ENCODE assay signal across 19 cellular contexts in the genomic region with DNA sequence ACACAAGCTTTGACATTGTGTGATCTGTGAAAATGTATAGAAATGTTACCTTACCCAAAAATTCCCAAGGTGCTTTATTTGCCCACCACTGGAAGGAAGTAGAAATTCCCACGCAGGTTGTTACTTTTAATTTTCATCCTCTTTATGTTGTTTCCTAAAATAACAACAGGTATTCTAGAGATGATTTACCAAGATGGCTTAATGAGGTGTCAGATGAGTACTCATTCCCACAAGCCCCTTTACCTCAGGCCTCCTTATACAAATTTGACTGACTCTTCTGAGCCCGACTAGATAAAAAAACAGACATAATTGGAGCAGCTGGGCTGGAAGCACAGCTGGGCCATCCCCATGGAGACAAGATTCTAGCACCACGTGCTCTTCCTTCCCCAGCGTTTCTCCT.
DNase-seq lines count a peak whose midpoint lies in the region; ATAC-seq, FAIRE-seq and TF ChIP-seq lines count a peak whose summit lies in the region.
"Had no signal": no experiment of that assay in that cellular context is flagged by ENCODE, and none has a peak within 500 bp of the region (broad histone marks: within the 10 kb centered on the region; RNA-seq: fewer than 3 reads in every experiment).

No MANE protein-coding gene starts in this region.

- H3K9me3 ChIP-seq in GM12878 (replicated peaks; ENCODE audit: control insufficient read depth, insufficient read depth, low read length) = peaks cover 3% of the 10 kb centered on the region; the same call in 2 of the 3 replicates

- no peak overlapping the region for H3K4me3 Mint-ChIP-seq in activated CD8-positive, alpha-beta memory T cell treated with anti-CD3 and anti-CD28 coated beads, Interleukin-2, amount 10 ng/mL, durations not matched to agents 7 days and 5 days
- H3K4me3 Mint-ChIP-seq: B cell; CD8-positive, alpha-beta T cell; HFFc6 had no signal

- H3K9me3 Mint-ChIP-seq in activated CD8-positive, alpha-beta memory T cell treated with anti-CD3 and anti-CD28 coated beads, Interleukin-2, amount 10 ng/mL, durations not matched to agents 7 days and 5 days (ENCODE audit: low read depth) = peaks cover 6% of the 10 kb centered on the region
- H3K9me3 Mint-ChIP-seq: CD8-positive, alpha-beta T cell; HFFc6 had no signal

- RAD21 ChIA-PET in GM12878 (lab: Charles Lee; ENCODE audit: unreplicated experiment) = interaction anchor here (1.5 to 2.2 kb wide), 3 partner anchors 20 to 50 kb away, joined by 3 to 9 read pairs (median 6); no protein-coding TSS in a partner anchor

- TF ChIP-seq CTCF in GM12878 (IDR thresholded peaks at IDR 0.05 in 2 of 3, conservative IDR thresholded peaks at IDR 0.05 in 1 of 3; ENCODE audit: control insufficient read depth in 2 of 3, extremely low read depth in 1 of 3, insufficient read depth in 1 of 3, low read depth in 3 of 3, low read length in 3 of 3) = no peak

- DNase-seq in GM12878 (ENCODE audit: low read depth, low spot score) (peak; percentile 36), ecto neural progenitor cell (ENCODE audit: low spot score) (no peak)
- DNase-seq in activated CD8-positive, alpha-beta memory T cell treated with anti-CD3 and anti-CD28 coated beads, Interleukin-2, amount 10 ng/mL, durations not matched to agents 7 days and 5 days = no peak
- DNase-seq: Calu3, DMS79 treated with DMSO at 0.1 percent for 48 hours, GF-D8, GOT3, H7, HFFc6 had no signal

- H3K27me3 ChIP-seq in GM12878 (replicated peaks in 1 of 2; ENCODE audit: control insufficient read depth in 2 of 2, insufficient read depth in 2 of 2, low read length in 1 of 2) = no peaks in the 10 kb centered on the region
- H3K27me3 ChIP-seq: BLaER1 treated with 17β-estradiol and CSF1 and Interleukin-3, amounts not matched to agents 10 nM and 100 nM had no signal

- no peak for TF ChIP-seq RAD21 in GM12878 (IDR thresholded peaks at IDR 0.05; ENCODE audit: insufficient read depth, low read depth, low read length)

- no peak overlapping the region for H3K9ac ChIP-seq in GM12878 (ENCODE audit: control insufficient read depth, insufficient read depth, low read length)
- H3K9ac ChIP-seq: BLaER1 treated with 17β-estradiol and CSF1 and Interleukin-3, amounts not matched to agents 10 nM and 100 nM; KMS-11 had no signal

- FAIRE-seq in GM12878 (lab: Jason Lieb, UNC) = no peak

- H2AFZ ChIP-seq in GM12878 (ENCODE audit: control insufficient read depth, low read depth, low read length) = no peak overlapping the region

- H3K4me1 Mint-ChIP-seq in activated CD8-positive, alpha-beta memory T cell treated with anti-CD3 and anti-CD28 coated beads, Interleukin-2, amount 10 ng/mL, durations not matched to agents 7 days and 5 days = peaks cover 3% of the 10 kb centered on the region
- H3K4me1 Mint-ChIP-seq: B cell had no signal

- in situ Hi-C loops in GM12878 (cut with MboI) = loop anchor here (25.0 kb wide), 2 partner anchors 91 to 1641 kb away; a partner anchor contains a TSS

- POLR2A ChIA-PET in GM12878 (lab: Charles Lee) = interaction anchor here (1.5 to 1.9 kb wide), 2 partner anchors 10 to 19 kb away, joined by 4 to 7 read pairs; no protein-coding TSS in a partner anchor

- intact Hi-C loops in GM12878 (cut with micrococcal nuclease; ENCODE audit: unreplicated experiment) = no loop called here

- 0 out of 4 replicates have a peak, but pooled peaks of 1 of the 2 experiments have one; percentile 56 for TF ChIP-seq EP300 in GM12878 (IDR thresholded peaks at IDR 0.05; ENCODE audit: borderline replicate concordance in 1 of 2, control insufficient read depth in 1 of 2, low read depth in 2 of 2, low read length in 2 of 2)

- WGBS in GM12878 (ENCODE audit: insufficient coverage, insufficient replicate concordance, low lambda C conversion rate, missing lambda C conversion rate) = 44% methylated on average over 4 of the region's 4 CpGs

- SMC1A ChIA-PET in GM12878 (lab: Charles Lee; ENCODE audit: uncharacterized antibody, unreplicated experiment) = interaction anchor here (0.7 to 1.9 kb wide), 3 partner anchors 14 to 24 kb away, joined by 3 to 6 read pairs (median 5); no protein-coding TSS in a partner anchor

- no peak overlapping the region for H3K4me3 ChIP-seq in GM12878
- H3K4me3 ChIP-seq: BLaER1 treated with 17β-estradiol and CSF1 and Interleukin-3, amounts not matched to agents 10 nM and 100 nM had no signal

- H3K4me2 ChIP-seq in GM12878 (ENCODE audit: control insufficient read depth, insufficient read depth) = no peak overlapping the region
- H3K4me2 ChIP-seq: BLaER1 treated with 17β-estradiol and CSF1 and Interleukin-3, amounts not matched to agents 10 nM and 100 nM; KMS-11 had no signal

- no peaks in the 10 kb centered on the region for H3K27me3 Mint-ChIP-seq in activated CD8-positive, alpha-beta memory T cell treated with anti-CD3 and anti-CD28 coated beads, Interleukin-2, amount 10 ng/mL, durations not matched to agents 7 days and 5 days
- H3K27me3 Mint-ChIP-seq: B cell had no signal

- peak overlapping the region; percentile 37; the same call in 1 of the 2 replicates for H3K27ac ChIP-seq in GM12878 (ENCODE audit: control insufficient read depth, insufficient read depth)
- H3K27ac ChIP-seq: BLaER1 treated with 17β-estradiol and CSF1 and Interleukin-3, amounts not matched to agents 10 nM and 100 nM; HL-60; KMS-11 had no signal

- TF ChIP-seq POLR2A in GM12878 (IDR thresholded peaks at IDR 0.05; ENCODE audit: low read depth, low read length) (no peak), GM18505 (IDR thresholded peaks at IDR 0.05; ENCODE audit: borderline replicate concordance, extremely low read depth, insufficient read depth, insufficient read length) (no peak)

- H3K79me2 ChIP-seq in GM12878 (ENCODE audit: control insufficient read depth, insufficient read depth, low read length) = no peaks in the 10 kb centered on the region

- H3K4me1 ChIP-seq in GM12878 (ENCODE audit: control insufficient read depth, insufficient read depth, low read length) = peaks cover 9% of the 10 kb centered on the region

- no peaks in the 10 kb centered on the region for H4K20me1 ChIP-seq in GM12878 (ENCODE audit: control insufficient read depth, insufficient read depth)
- H4K20me1 ChIP-seq: BLaER1 treated with 17β-estradiol and CSF1 and Interleukin-3, amounts not matched to agents 10 nM and 100 nM had no signal

- CTCF ChIA-PET in GM12878 (lab: Yijun Ruan, JAX) = interaction anchor here (1.0 kb wide), 1 partner anchor 23 kb away, joined by 3 read pairs; no protein-coding TSS in a partner anchor
- CTCF ChIA-PET in activated CD8-positive, alpha-beta memory T cell treated with anti-CD3 and anti-CD28 coated beads, Interleukin-2, amount 10 ng/mL, durations not matched to agents 7 days and 5 days (lab: Charles Lee) = no interaction called here

- H3K36me3 Mint-ChIP-seq in activated CD8-positive, alpha-beta memory T cell treated with anti-CD3 and anti-CD28 coated beads, Interleukin-2, amount 10 ng/mL, durations not matched to agents 7 days and 5 days = peaks cover 21% of the 10 kb centered on the region
- H3K36me3 Mint-ChIP-seq: CD8-positive, alpha-beta T cell had no signal

- BruUV-seq in GM12878 (replicated peaks; lab: Mats Ljungman, UMichigan) = no TSS peak

- H3K27ac Mint-ChIP-seq in activated CD8-positive, alpha-beta memory T cell treated with anti-CD3 and anti-CD28 coated beads, Interleukin-2, amount 10 ng/mL, durations not matched to agents 7 days and 5 days = no peak overlapping the region
- H3K27ac Mint-ChIP-seq: B cell; CD8-positive, alpha-beta T cell; HFFc6 had no signal

- ATAC-seq in GM19351 (IDR thresholded peaks at IDR 0.05; ENCODE audit: unreplicated experiment) (peak; percentile 39), HG02870 (IDR thresholded peaks at IDR 0.05; ENCODE audit: unreplicated experiment) (peak; percentile 46), GM12878 (peak; percentile 58), GM18505 (IDR thresholded peaks at IDR 0.05; ENCODE audit: unreplicated experiment) (no peak), HG03108 (IDR thresholded peaks at IDR 0.05; ENCODE audit: unreplicated experiment) (no peak)
- no peak for ATAC-seq in activated CD8-positive, alpha-beta memory T cell treated with anti-CD3 and anti-CD28 coated beads, Interleukin-2, amount 10 ng/mL, durations not matched to agents 7 days and 5 days
- ATAC-seq: CD8-positive, alpha-beta T cell; HCT116 had no signal

- no peaks in the 10 kb centered on the region; a peak in 1 of 4 replicates for H3K36me3 ChIP-seq in GM12878 (ENCODE audit: control insufficient read depth in 2 of 2, insufficient read depth in 2 of 2, low read length in 1 of 2)

TF ChIP-seq in GM12878, 131 proteins besides CTCF, POLR2A, EP300 and RAD21 (continues in another document):
- peak; percentile 77; the same call in 1 of the 2 replicates for TF ChIP-seq BCL11A (IDR thresholded peaks at IDR 0.05; ENCODE audit: low read depth, low read length)
- TF ChIP-seq NR2F1 (conservative IDR thresholded peaks at IDR 0.05) = no peak
- peak; percentile 45; the same call in 1 of the 2 replicates for TF ChIP-seq RAD51 (IDR thresholded peaks at IDR 0.05)
- TF ChIP-seq NFIC (IDR thresholded peaks at IDR 0.05; ENCODE audit: low read depth, low read length) = peak; percentile 72
- TF ChIP-seq, protein P1, sequence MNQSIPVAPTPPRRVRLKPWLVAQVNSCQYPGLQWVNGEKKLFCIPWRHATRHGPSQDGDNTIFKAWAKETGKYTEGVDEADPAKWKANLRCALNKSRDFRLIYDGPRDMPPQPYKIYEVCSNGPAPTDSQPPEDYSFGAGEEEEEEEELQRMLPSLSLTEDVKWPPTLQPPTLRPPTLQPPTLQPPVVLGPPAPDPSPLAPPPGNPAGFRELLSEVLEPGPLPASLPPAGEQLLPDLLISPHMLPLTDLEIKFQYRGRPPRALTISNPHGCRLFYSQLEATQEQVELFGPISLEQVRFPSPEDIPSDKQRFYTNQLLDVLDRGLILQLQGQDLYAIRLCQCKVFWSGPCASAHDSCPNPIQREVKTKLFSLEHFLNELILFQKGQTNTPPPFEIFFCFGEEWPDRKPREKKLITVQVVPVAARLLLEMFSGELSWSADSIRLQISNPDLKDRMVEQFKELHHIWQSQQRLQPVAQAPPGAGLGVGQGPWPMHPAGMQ (IDR thresholded peaks at IDR 0.05; ENCODE audit: borderline replicate concordance) = no peak
- TF ChIP-seq EZH2 (IDR thresholded peaks at IDR 0.05; ENCODE audit: borderline replicate concordance, control insufficient read depth, low read depth, low read length) = no peak
- TF ChIP-seq SMARCA5 (IDR thresholded peaks at IDR 0.05) = no peak
- TF ChIP-seq MXI1 (IDR thresholded peaks at IDR 0.05; ENCODE audit: low read depth, low read length) = no peak
- TF ChIP-seq POLR2AphosphoS2 (IDR thresholded peaks at IDR 0.05; ENCODE audit: low read depth, low read length) = no peak
- no peak for TF ChIP-seq SP1 (IDR thresholded peaks at IDR 0.05; ENCODE audit: low read depth, low read length)
- TF ChIP-seq SMAD1 (IDR thresholded peaks at IDR 0.05; ENCODE audit: low read depth, partially characterized antibody) = peak; percentile 45
- TF ChIP-seq KDM1A (IDR thresholded peaks at IDR 0.05; ENCODE audit: borderline replicate concordance) = no peak
- 0 out of 2 replicates have a peak, but pooled peaks have one; percentile 9 for TF ChIP-seq ATF7 (IDR thresholded peaks at IDR 0.05; ENCODE audit: low read depth)

Comparison
In these comparisons a context has a peak if more than half of its experiments do, and no peak if none do; other contexts are left out.
1. ATAC-seq: peak in GM19351 (single experiment), HG02870 (single experiment) and GM12878 (single experiment); none in GM18505 (single experiment), HG03108 (single experiment) and activated CD8-positive, alpha-beta memory T cell treated with anti-CD3 and anti-CD28 coated beads, Interleukin-2, amount 10 ng/mL, durations not matched to agents 7 days and 5 days (single experiment).